1 cellular context compared by ENCODE assay signal in the genomic region with DNA sequence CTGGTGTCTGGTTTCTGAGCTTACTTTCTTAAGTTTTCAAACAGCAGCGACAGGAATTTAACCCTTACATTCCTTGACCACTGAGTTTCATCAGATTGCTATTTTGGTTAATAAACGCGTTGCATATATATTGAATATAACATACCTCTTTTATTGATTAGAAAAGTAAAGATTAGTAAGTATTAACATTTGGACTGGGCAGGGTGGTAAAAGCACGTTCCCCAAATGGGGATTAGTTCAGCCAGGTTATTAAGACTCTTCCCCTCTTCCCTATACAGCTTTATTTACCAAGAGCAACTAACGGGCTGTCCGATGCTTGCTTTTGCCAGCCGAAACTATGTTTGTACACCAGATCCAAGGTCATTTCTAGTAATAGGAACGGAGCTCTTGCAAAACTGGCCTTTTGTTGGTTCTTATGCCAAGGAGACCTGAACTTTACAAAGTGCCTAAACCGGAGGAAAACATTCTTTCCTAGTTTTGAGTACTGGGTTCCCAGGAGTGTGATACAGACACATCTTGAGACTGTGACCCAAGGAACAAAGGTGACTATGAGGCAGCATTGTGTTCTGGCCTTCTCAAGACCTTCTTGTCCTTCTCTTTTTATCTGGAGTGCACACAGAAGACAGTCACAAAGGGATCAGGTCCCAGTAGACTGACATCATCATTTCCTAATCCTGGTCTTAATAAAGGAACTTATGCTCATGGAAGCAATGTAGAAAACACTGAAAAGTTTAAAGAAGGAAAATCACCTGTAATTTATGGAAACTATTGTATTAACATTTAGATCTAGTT.
A peak's percentile ranks its signal among the peaks of the same experiment; 100 is the strongest.
TF ChIP-seq lines count a peak whose summit lies in the region.

No MANE protein-coding gene starts in this region.

TF ChIP-seq in HepG2, 621 proteins besides CTCF, POLR2A, EP300 and RAD21 (continued from another document and continues in another):
- no peak for TF ChIP-seq ZHX1 (CRISPR knock-in tag; IDR thresholded peaks at IDR 0.05; ENCODE audit: low read depth)
- no peak for TF ChIP-seq THAP8 (CRISPR knock-in tag; IDR thresholded peaks at IDR 0.05; ENCODE audit: borderline replicate concordance)
- 0 out of 2 replicates have a peak, but pooled peaks have one; percentile 38 for TF ChIP-seq ZNF639 (CRISPR knock-in tag; conservative IDR thresholded peaks at IDR 0.05)
- no peak for TF ChIP-seq U2AF1 (optimal IDR thresholded peaks at IDR 0.05; ENCODE audit: low read depth, low read length)
- TF ChIP-seq GTF2F1 (IDR thresholded peaks at IDR 0.05; ENCODE audit: low read length), result no peak
- peak; percentile 67; the same call in 1 of the 2 replicates for TF ChIP-seq HOXA5 (CRISPR knock-in tag; IDR thresholded peaks at IDR 0.05)
- no peak for TF ChIP-seq ZNF207 (IDR thresholded peaks at IDR 0.05; ENCODE audit: borderline replicate concordance)
- no peak for TF ChIP-seq HOXA7 (CRISPR knock-in tag; IDR thresholded peaks at IDR 0.05)
- TF ChIP-seq NR2F6 (IDR thresholded peaks at IDR 0.05), result peak; percentile 60
- TF ChIP-seq NR2F6 (CRISPR knock-in tag; IDR thresholded peaks at IDR 0.05), result peak; percentile 79
- no peak for TF ChIP-seq ZBTB38 (CRISPR knock-in tag; IDR thresholded peaks at IDR 0.05)
- no peak for TF ChIP-seq HNRNPLL (IDR thresholded peaks at IDR 0.05; ENCODE audit: low read depth, low read length, poor library complexity, severe bottlenecking)
- TF ChIP-seq ZBTB7A (CRISPR knock-in tag; IDR thresholded peaks at IDR 0.05), result no peak
- peak; percentile 85; the same call in 1 of the 2 replicates for TF ChIP-seq THRA (CRISPR knock-in tag; IDR thresholded peaks at IDR 0.05; ENCODE audit: borderline replicate concordance)
- TF ChIP-seq DNMT3B (CRISPR knock-in tag; conservative IDR thresholded peaks at IDR 0.05), result no peak
- no peak for TF ChIP-seq BRD4 (CRISPR knock-in tag; IDR thresholded peaks at IDR 0.05)
- TF ChIP-seq, protein P1, sequence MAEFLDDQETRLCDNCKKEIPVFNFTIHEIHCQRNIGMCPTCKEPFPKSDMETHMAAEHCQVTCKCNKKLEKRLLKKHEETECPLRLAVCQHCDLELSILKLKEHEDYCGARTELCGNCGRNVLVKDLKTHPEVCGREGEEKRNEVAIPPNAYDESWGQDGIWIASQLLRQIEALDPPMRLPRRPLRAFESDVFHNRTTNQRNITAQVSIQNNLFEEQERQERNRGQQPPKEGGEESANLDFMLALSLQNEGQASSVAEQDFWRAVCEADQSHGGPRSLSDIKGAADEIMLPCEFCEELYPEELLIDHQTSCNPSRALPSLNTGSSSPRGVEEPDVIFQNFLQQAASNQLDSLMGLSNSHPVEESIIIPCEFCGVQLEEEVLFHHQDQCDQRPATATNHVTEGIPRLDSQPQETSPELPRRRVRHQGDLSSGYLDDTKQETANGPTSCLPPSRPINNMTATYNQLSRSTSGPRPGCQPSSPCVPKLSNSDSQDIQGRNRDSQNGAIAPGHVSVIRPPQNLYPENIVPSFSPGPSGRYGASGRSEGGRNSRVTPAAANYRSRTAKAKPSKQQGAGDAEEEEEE (CRISPR knock-in tag; IDR thresholded peaks at IDR 0.05; ENCODE audit: borderline replicate concordance), result no peak
- TF ChIP-seq NCOA1 (CRISPR knock-in tag; IDR thresholded peaks at IDR 0.05), result no peak
- TF ChIP-seq SALL1 (CRISPR knock-in tag; IDR thresholded peaks at IDR 0.05), result peak; percentile 78; the same call in 1 of the 2 replicates
- TF ChIP-seq ZNF331 (CRISPR knock-in tag; IDR thresholded peaks at IDR 0.05), result peak; percentile 83
- no peak for TF ChIP-seq ZNF280B (CRISPR knock-in tag; IDR thresholded peaks at IDR 0.05; ENCODE audit: borderline replicate concordance)
- peak; percentile 57; the same call in 1 of the 2 replicates for TF ChIP-seq ZNF670 (CRISPR knock-in tag; IDR thresholded peaks at IDR 0.05; ENCODE audit: borderline replicate concordance)
- no peak for TF ChIP-seq DR1 (CRISPR knock-in tag; IDR thresholded peaks at IDR 0.05)
- TF ChIP-seq ZNF562 (CRISPR knock-in tag; IDR thresholded peaks at IDR 0.05; ENCODE audit: borderline replicate concordance), result no peak
- no peak for TF ChIP-seq HNRNPK (IDR thresholded peaks at IDR 0.05; ENCODE audit: low read depth, low read length, poor library complexity, severe bottlenecking)
- TF ChIP-seq ZNF350 (CRISPR knock-in tag; IDR thresholded peaks at IDR 0.05; ENCODE audit: borderline replicate concordance, low read depth), result no peak
- no peak for TF ChIP-seq CBX5 (CRISPR knock-in tag; IDR thresholded peaks at IDR 0.05; ENCODE audit: borderline replicate concordance)
- TF ChIP-seq ZNF674 (CRISPR knock-in tag; IDR thresholded peaks at IDR 0.05; ENCODE audit: low read depth), result no peak
- TF ChIP-seq, protein P2, sequence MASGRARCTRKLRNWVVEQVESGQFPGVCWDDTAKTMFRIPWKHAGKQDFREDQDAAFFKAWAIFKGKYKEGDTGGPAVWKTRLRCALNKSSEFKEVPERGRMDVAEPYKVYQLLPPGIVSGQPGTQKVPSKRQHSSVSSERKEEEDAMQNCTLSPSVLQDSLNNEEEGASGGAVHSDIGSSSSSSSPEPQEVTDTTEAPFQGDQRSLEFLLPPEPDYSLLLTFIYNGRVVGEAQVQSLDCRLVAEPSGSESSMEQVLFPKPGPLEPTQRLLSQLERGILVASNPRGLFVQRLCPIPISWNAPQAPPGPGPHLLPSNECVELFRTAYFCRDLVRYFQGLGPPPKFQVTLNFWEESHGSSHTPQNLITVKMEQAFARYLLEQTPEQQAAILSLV (CRISPR knock-in tag; IDR thresholded peaks at IDR 0.05; ENCODE audit: borderline replicate concordance), result no peak
- TF ChIP-seq ZNF44 (CRISPR knock-in tag; IDR thresholded peaks at IDR 0.05), result no peak
- TF ChIP-seq SATB2 (CRISPR knock-in tag; IDR thresholded peaks at IDR 0.05), result no peak
- TF ChIP-seq ZNF550 (CRISPR knock-in tag; IDR thresholded peaks at IDR 0.05; ENCODE audit: borderline replicate concordance), result no peak
- TF ChIP-seq RORA (CRISPR knock-in tag; IDR thresholded peaks at IDR 0.05), result no peak
- TF ChIP-seq, protein P3, sequence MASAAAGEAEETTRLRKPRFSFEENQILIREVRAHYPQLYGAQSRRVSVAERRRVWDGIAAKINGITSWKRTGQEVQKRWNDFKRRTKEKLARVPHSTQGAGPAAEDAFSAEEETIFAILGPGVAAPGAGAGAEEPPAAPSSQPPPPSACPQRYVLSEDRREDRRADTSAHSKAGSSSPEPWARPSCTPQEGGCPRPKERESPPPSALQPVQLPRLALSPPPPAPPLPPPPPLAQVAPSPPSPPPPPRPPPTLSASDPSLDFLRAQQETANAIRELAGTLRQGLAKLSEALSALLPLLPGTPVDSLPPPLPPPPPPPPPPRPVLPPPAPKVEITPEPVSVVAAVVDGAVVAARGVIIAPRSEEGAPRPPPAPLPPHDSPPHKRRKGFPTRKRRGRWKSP (CRISPR knock-in tag; IDR thresholded peaks at IDR 0.05), result peak; percentile 63; the same call in 1 of the 2 replicates
- no peak; the same call in 1 of the 2 replicates for TF ChIP-seq MIER2 (CRISPR knock-in tag; IDR thresholded peaks at IDR 0.05)
- TF ChIP-seq SP2 (CRISPR knock-in tag; IDR thresholded peaks at IDR 0.05), result no peak
- no peak for TF ChIP-seq ZNF274 (CRISPR knock-in tag; IDR thresholded peaks at IDR 0.05)
- 0 out of 2 replicates have a peak, but pooled peaks have one; percentile 36 for TF ChIP-seq STAT6 (CRISPR knock-in tag; IDR thresholded peaks at IDR 0.05; ENCODE audit: borderline replicate concordance)
- TF ChIP-seq REL (CRISPR knock-in tag; conservative IDR thresholded peaks at IDR 0.05), result no peak
- peak; percentile 89 for TF ChIP-seq SOX5 (CRISPR knock-in tag; IDR thresholded peaks at IDR 0.05; ENCODE audit: borderline replicate concordance)
- TF ChIP-seq TCF12 (IDR thresholded peaks at IDR 0.05), result no peak
- peak; percentile 67; the same call in 1 of the 2 replicates for TF ChIP-seq TCF12 (CRISPR knock-in tag; IDR thresholded peaks at IDR 0.05)
- no peak; the same call in 1 of the 2 replicates for TF ChIP-seq JUNB (CRISPR knock-in tag; IDR thresholded peaks at IDR 0.05; ENCODE audit: borderline replicate concordance)
- TF ChIP-seq ZFY (CRISPR knock-in tag; IDR thresholded peaks at IDR 0.05), result no peak
- no peak for TF ChIP-seq ZSCAN20 (CRISPR knock-in tag; IDR thresholded peaks at IDR 0.05; ENCODE audit: borderline replicate concordance)
- TF ChIP-seq THYN1 (CRISPR knock-in tag; IDR thresholded peaks at IDR 0.05; ENCODE audit: borderline replicate concordance, low read depth), result no peak
- no peak for TF ChIP-seq SETDB1 (CRISPR knock-in tag; IDR thresholded peaks at IDR 0.05; ENCODE audit: borderline replicate concordance)
- no peak for TF ChIP-seq ZNF724P (CRISPR knock-in tag; IDR thresholded peaks at IDR 0.05; ENCODE audit: borderline replicate concordance)
